Comparison of ENCODE assay signal across 14 cellular contexts in the genomic region with DNA sequence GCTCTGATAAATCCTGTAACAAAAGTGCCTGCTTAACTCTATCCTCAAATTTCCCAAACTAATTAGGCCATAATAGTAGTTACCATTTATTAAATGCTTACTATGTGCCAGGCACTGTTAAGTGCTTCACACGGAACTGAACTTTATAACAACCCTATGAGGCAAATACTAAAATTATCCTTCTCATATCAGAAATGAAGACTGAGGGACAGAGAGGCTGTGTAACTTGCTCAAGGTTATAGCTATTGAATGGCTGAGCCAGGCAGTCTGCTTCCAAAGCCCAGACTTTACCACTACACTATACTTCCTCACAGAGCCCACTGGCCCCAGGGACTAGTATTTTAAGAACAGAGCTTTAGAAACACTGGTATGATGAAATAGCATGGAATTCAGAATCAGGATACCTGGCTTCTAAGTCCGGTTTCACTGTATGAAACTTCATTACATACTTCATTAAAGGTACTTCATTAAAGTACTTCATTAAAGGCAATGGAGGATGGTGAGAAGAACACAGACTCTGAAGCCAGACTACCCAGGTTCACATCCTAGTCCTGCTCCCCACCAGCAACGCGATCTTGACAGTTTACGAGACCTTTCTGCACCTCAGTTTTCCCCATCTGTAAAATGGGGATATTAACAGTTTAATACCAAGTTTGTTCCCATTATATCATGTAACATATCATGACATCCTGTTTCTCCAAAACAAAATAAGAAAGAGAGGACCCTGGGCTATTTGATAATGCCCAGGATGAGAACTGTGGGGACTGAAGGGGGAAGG. TPM values are rescaled to one million over a fixed set of nuclear protein-coding genes. Genes with fewer than 3 reads are reported as not detected.
DNase-seq lines count a peak whose midpoint lies in the region; ATAC-seq, FAIRE-seq and TF ChIP-seq lines count a peak whose summit lies in the region.
"Had no signal": no experiment of that assay in that cellular context is flagged by ENCODE, and none has a peak within 500 bp of the region (broad histone marks: within the 10 kb centered on the region; RNA-seq: fewer than 3 reads in every experiment).

No MANE protein-coding gene starts in this region.

- no peaks in the 10 kb centered on the region for H3K9me3 ChIP-seq in CD4-positive, CD25-positive, alpha-beta regulatory T cell (ENCODE audit: control insufficient read depth in 2 of 2, low read length in 2 of 2)
- H3K9me3 ChIP-seq in Loucy (ENCODE audit: insufficient read depth, low read depth, low read length) = no peaks in the 10 kb centered on the region
- no peaks in the 10 kb centered on the region for H3K9me3 ChIP-seq in thyroid gland

- peak overlapping the region in 3 of 4 donors; percentile 48 to 88 (median 55) for H3K4me3 Mint-ChIP-seq in CD4-positive, CD25-positive, alpha-beta regulatory T cell
- peak overlapping the region; percentile 43 for H3K4me3 Mint-ChIP-seq in central memory CD8-positive, alpha-beta T cell
- no peak overlapping the region for H3K4me3 Mint-ChIP-seq in natural killer cell treated with Interleukin-12 subunit alpha and Interleukin-12 subunit beta and Interleukin-15 and Interleukin-18, amount 100 ng/mL, for 72 hours
- H3K4me3 Mint-ChIP-seq in nephron progenitor cell = no peak overlapping the region

- intact Hi-C loops in thyroid gland (cut with DNase I) = no loop called here

- H3K27ac ChIP-seq in CD4-positive, CD25-positive, alpha-beta regulatory T cell (ENCODE audit: insufficient read depth, low read length, poor library complexity, severe bottlenecking) = peak overlapping the region; percentile 35
- no peak overlapping the region for H3K27ac ChIP-seq in thyroid gland

- H3F3A ChIP-seq in Loucy (ENCODE audit: low read depth) = no peaks in the 10 kb centered on the region

- peaks cover 90% of the 10 kb centered on the region for H3K4me1 ChIP-seq in CD4-positive, CD25-positive, alpha-beta regulatory T cell (ENCODE audit: control insufficient read depth, insufficient read depth, low read length, poor library complexity, severe bottlenecking)
- H3K4me1 ChIP-seq in Loucy (ENCODE audit: insufficient read depth, low read length, poor library complexity, severe bottlenecking) = peaks cover 38% of the 10 kb centered on the region
- peaks cover 27 to 52% of the 10 kb centered on the region in 2 donors for H3K4me1 ChIP-seq in thyroid gland

- no peak overlapping the region for H2AFZ ChIP-seq in Loucy (ENCODE audit: low read length)

- H3K27me3 Mint-ChIP-seq in CD4-positive, CD25-positive, alpha-beta regulatory T cell = no peaks in the 10 kb centered on the region
- H3K27me3 Mint-ChIP-seq in central memory CD8-positive, alpha-beta T cell = no peaks in the 10 kb centered on the region
- H3K27me3 Mint-ChIP-seq in natural killer cell treated with Interleukin-12 subunit alpha and Interleukin-12 subunit beta and Interleukin-15 and Interleukin-18, amount 100 ng/mL, for 72 hours = no peaks in the 10 kb centered on the region
- peaks cover 7% of the 10 kb centered on the region for H3K27me3 Mint-ChIP-seq in nephron progenitor cell (ENCODE audit: low read depth, poor library complexity)
- H3K27me3 Mint-ChIP-seq: stimulated activated naive B cell treated with anti-CD40 and anti-IgM and Interleukin-4, amounts not matched to agents 10 μg/mL and 1 μg/mL and 100 μg/mL, for 72 hours had no signal

- peak overlapping the region; percentile 91 to 96 (median 92) for H3K27ac Mint-ChIP-seq in CD4-positive, CD25-positive, alpha-beta regulatory T cell
- peak overlapping the region; percentile 79 for H3K27ac Mint-ChIP-seq in central memory CD8-positive, alpha-beta T cell (ENCODE audit: low read depth)
- H3K27ac Mint-ChIP-seq in natural killer cell treated with Interleukin-12 subunit alpha and Interleukin-12 subunit beta and Interleukin-15 and Interleukin-18, amount 100 ng/mL, for 72 hours = peak overlapping the region; percentile 53 to 66
- no peak overlapping the region for H3K27ac Mint-ChIP-seq in nephron progenitor cell

- H3K79me2 ChIP-seq in Loucy (ENCODE audit: insufficient read depth, low read length) = peaks cover 80% of the 10 kb centered on the region

- H3K27me3 ChIP-seq in CD4-positive, CD25-positive, alpha-beta regulatory T cell (ENCODE audit: control insufficient read depth, insufficient read depth, low read length) = no peaks in the 10 kb centered on the region
- H3K27me3 ChIP-seq in Loucy (ENCODE audit: insufficient read depth, low read length, poor library complexity, severe bottlenecking) = no peaks in the 10 kb centered on the region
- H3K27me3 ChIP-seq in thyroid gland = no peaks in the 10 kb centered on the region
- H3K27me3 ChIP-seq: dorsolateral prefrontal cortex had no signal

- H3K4me1 Mint-ChIP-seq in CD4-positive, CD25-positive, alpha-beta regulatory T cell = peaks cover 25 to 93% (median 70%) of the 10 kb centered on the region in 4 donors
- peaks cover 82% of the 10 kb centered on the region for H3K4me1 Mint-ChIP-seq in central memory CD8-positive, alpha-beta T cell
- H3K4me1 Mint-ChIP-seq in natural killer cell treated with Interleukin-12 subunit alpha and Interleukin-12 subunit beta and Interleukin-15 and Interleukin-18, amount 100 ng/mL, for 72 hours (ENCODE audit: low read depth in 2 of 2) = peaks cover 66 to 70% of the 10 kb centered on the region in 2 donors
- H3K4me1 Mint-ChIP-seq in nephron progenitor cell = peaks cover 18% of the 10 kb centered on the region

- WGBS in thyroid gland, 2 donors = 85 to 90% methylated on average over 5 of the region's 5 CpGs

- H3K4me2 ChIP-seq in Loucy (ENCODE audit: low read depth, low read length, poor library complexity, severe bottlenecking) = peak overlapping the region; percentile 70

- no peak for ATAC-seq in CD4-positive, CD25-positive, alpha-beta regulatory T cell (ENCODE audit: low read depth in 2 of 2)
- no peak for ATAC-seq in central memory CD8-positive, alpha-beta T cell (replicated peaks; ENCODE audit: extremely low read depth, poor library complexity, severe bottlenecking)
- ATAC-seq in natural killer cell treated with Interleukin-12 subunit alpha and Interleukin-12 subunit beta and Interleukin-15 and Interleukin-18, amount 100 ng/mL, for 72 hours = no peak
- ATAC-seq in GM21423 (IDR thresholded peaks at IDR 0.05; ENCODE audit: unreplicated experiment) = no peak

- peaks cover 16% of the 10 kb centered on the region for H3K36me3 ChIP-seq in CD4-positive, CD25-positive, alpha-beta regulatory T cell (ENCODE audit: control insufficient read depth, insufficient read depth, low read length)
- H3K36me3 ChIP-seq in Loucy (ENCODE audit: insufficient read depth, low read length) (no peaks in the 10 kb centered on the region; the same call in 1 of the 2 replicates), thyroid gland (no peaks in the 10 kb centered on the region)

- no peak for FAIRE-seq in HTR-8/SVneo (lab: Jason Lieb, UNC)

- no peak for DNase-seq in CD4-positive, CD25-positive, alpha-beta regulatory T cell
- DNase-seq in central memory CD8-positive, alpha-beta T cell (ENCODE audit: low spot score in 2 of 2) = no peak
- DNase-seq in natural killer cell treated with Interleukin-12 subunit alpha and Interleukin-12 subunit beta and Interleukin-15 and Interleukin-18, amount 100 ng/mL, for 72 hours (ENCODE audit: low spot score) = no peak
- no peak for DNase-seq in thyroid gland
- no peak for DNase-seq in HTR-8/SVneo (ENCODE audit: insufficient read length, low spot score)
- DNase-seq in nephron progenitor cell = no peak
- DNase-seq: activated CD4-positive, CD25-positive, alpha-beta regulatory T cell; COR-L47; NCI-H1092; stimulated activated naive B cell treated with anti-CD40 and anti-IgM and Interleukin-4, amounts not matched to agents 10 μg/mL and 1 μg/mL and 100 μg/mL, for 72 hours had no signal

- no peaks in the 10 kb centered on the region for H4K20me1 ChIP-seq in Loucy (ENCODE audit: insufficient read depth, low read length, poor library complexity, severe bottlenecking)

- peaks cover 8% of the 10 kb centered on the region for H3K36me3 Mint-ChIP-seq in CD4-positive, CD25-positive, alpha-beta regulatory T cell
- H3K36me3 Mint-ChIP-seq in central memory CD8-positive, alpha-beta T cell (ENCODE audit: insufficient read depth) = peaks cover 18% of the 10 kb centered on the region
- no peaks in the 10 kb centered on the region for H3K36me3 Mint-ChIP-seq in natural killer cell treated with Interleukin-12 subunit alpha and Interleukin-12 subunit beta and Interleukin-15 and Interleukin-18, amount 100 ng/mL, for 72 hours
- no peaks in the 10 kb centered on the region for H3K36me3 Mint-ChIP-seq in nephron progenitor cell (ENCODE audit: low read depth)

- no peaks in the 10 kb centered on the region for H3K9me3 Mint-ChIP-seq in CD4-positive, CD25-positive, alpha-beta regulatory T cell
- H3K9me3 Mint-ChIP-seq in central memory CD8-positive, alpha-beta T cell = no peaks in the 10 kb centered on the region
- H3K9me3 Mint-ChIP-seq in natural killer cell treated with Interleukin-12 subunit alpha and Interleukin-12 subunit beta and Interleukin-15 and Interleukin-18, amount 100 ng/mL, for 72 hours = no peaks in the 10 kb centered on the region
- H3K9me3 Mint-ChIP-seq in nephron progenitor cell = no peaks in the 10 kb centered on the region
- H3K9me3 Mint-ChIP-seq: stimulated activated naive B cell treated with anti-CD40 and anti-IgM and Interleukin-4, amounts not matched to agents 10 μg/mL and 1 μg/mL and 100 μg/mL, for 72 hours had no signal

- no peak for TF ChIP-seq CTCF in Loucy (conservative IDR thresholded peaks at IDR 0.05; ENCODE audit: low read length)
- TF ChIP-seq CTCF in thyroid gland (IDR thresholded peaks at IDR 0.05) = no peak
- no peak for TF ChIP-seq CTCF in nephron progenitor cell (IDR thresholded peaks at IDR 0.05)

- H3K9ac ChIP-seq in Loucy (ENCODE audit: low read depth, low read length, poor library complexity, severe bottlenecking) = no peak overlapping the region

- TF ChIP-seq POLR2A in thyroid gland (IDR thresholded peaks at IDR 0.05) = no peak

- no peak overlapping the region for H3K4me3 ChIP-seq in CD4-positive, CD25-positive, alpha-beta regulatory T cell (ENCODE audit: low read depth, low read length)
- no peak overlapping the region for H3K4me3 ChIP-seq in Loucy (ENCODE audit: low read length, poor library complexity, severe bottlenecking)
- no peak overlapping the region for H3K4me3 ChIP-seq in thyroid gland (replicated peaks in 1 of 3)
- H3K4me3 ChIP-seq: dorsolateral prefrontal cortex had no signal

- H3K9me2 ChIP-seq in Loucy (replicated peaks; ENCODE audit: low read depth, low read length) = no peaks in the 10 kb centered on the region

RNA-seq across cellular contexts. Expression of a gene that starts 19.6 kb away (rescaled TPM):
- 252 TPM for total RNA-seq in CD4-positive, CD25-positive, alpha-beta regulatory T cell
- polyA plus RNA-seq in CD4-positive, CD25-positive, alpha-beta regulatory T cell = 100 to 1,000 TPM; 253 to 316 (median 283) TPM
- total RNA-seq in natural killer cell treated with Interleukin-12 subunit alpha and Interleukin-12 subunit beta and Interleukin-15 and Interleukin-18, amount 100 ng/mL, for 72 hours = 100 to 1,000 TPM; 134 to 166 TPM
- total RNA-seq in thyroid gland = 100 to 1,000 TPM in 1 of 4 donors, 10 to 100 TPM in 3; 77.5 to 106 (median 90.8) TPM

RNA-seq across cellular contexts. Expression of a gene that starts 53.2 kb away (rescaled TPM):
- not detected for total RNA-seq in CD4-positive, CD25-positive, alpha-beta regulatory T cell
- polyA plus RNA-seq in CD4-positive, CD25-positive, alpha-beta regulatory T cell = 1 to 10 TPM in 1 of 4 donors, under 1 TPM in 1, not detected in 2; 0.33 to 1.1 TPM
- total RNA-seq in natural killer cell treated with Interleukin-12 subunit alpha and Interleukin-12 subunit beta and Interleukin-15 and Interleukin-18, amount 100 ng/mL, for 72 hours = not detected
- 10 to 100 TPM in 3 of 4 donors, 1 to 10 TPM in 1; 5.5 to 65.6 (median 33.6) TPM for total RNA-seq in thyroid gland
- total RNA-seq: NCI-H460 had no signal

Comparison
In these comparisons a context has a peak if more than half of its experiments do, and no peak if none do; other contexts are left out.
1. H3K4me3 Mint-ChIP-seq: peak in CD4-positive, CD25-positive, alpha-beta regulatory T cell (3 of 4) and central memory CD8-positive, alpha-beta T cell (single experiment); none in natural killer cell treated with Interleukin-12 subunit alpha and Interleukin-12 subunit beta and Interleukin-15 and Interleukin-18, amount 100 ng/mL, for 72 hours (single experiment) and nephron progenitor cell (single experiment).